In genomic region chr2:70088508-70089219, GRCh38 we compare ENCODE assay signal across 8 cellular contexts. TPM values are rescaled to one million over a fixed set of nuclear protein-coding genes. Genes with fewer than 3 reads are reported as not detected.
A peak's percentile ranks its signal among the peaks of the same experiment; 100 is the strongest.
DNase-seq lines count a peak whose midpoint lies in the region; ATAC-seq and TF ChIP-seq lines count a peak whose summit lies in the region.

No MANE protein-coding gene starts in this region.

- H3K4me1 Mint-ChIP-seq in T-helper 1 cell treated with Interleukin-12 subunit alpha and Interleukin-12 subunit beta and Interleukin-4 antibody, amounts not matched to agents 30 μg/mL and 1 μg/mL, for 36 hours (ENCODE audit: low read depth): peaks cover 47% of the 10 kb centered on the region

- CTCF ChIA-PET in Panc1 (lab: Charles Lee): no interaction called here

- peaks cover 41% of the 10 kb centered on the region for H3K36me3 Mint-ChIP-seq in T-helper 1 cell treated with Interleukin-12 subunit alpha and Interleukin-12 subunit beta and Interleukin-4 antibody, amounts not matched to agents 30 μg/mL and 1 μg/mL, for 36 hours (ENCODE audit: low read depth)

- intact Hi-C loops in Panc1 (cut with micrococcal nuclease; ENCODE audit: unreplicated experiment) (loop anchor here (5.0 kb wide), 1 partner anchor 54 kb away; no protein-coding TSS in a partner anchor), psoas muscle (cut with DNase I) (loop anchor here (1.0 to 5.0 kb wide), 4 partner anchors 34 to 176 kb away; no protein-coding TSS in a partner anchor)

- peak overlapping the region; percentile 97 for H3K4me3 Mint-ChIP-seq in T-helper 1 cell treated with Interleukin-12 subunit alpha and Interleukin-12 subunit beta and Interleukin-4 antibody, amounts not matched to agents 30 μg/mL and 1 μg/mL, for 36 hours

- H3K9me3 ChIP-seq in Panc1 (ENCODE audit: control insufficient read depth, insufficient read depth, low read depth, low read length) (no peaks in the 10 kb centered on the region), psoas muscle (no peaks in the 10 kb centered on the region)

- no peaks in the 10 kb centered on the region for H3K27me3 Mint-ChIP-seq in T-helper 1 cell treated with Interleukin-12 subunit alpha and Interleukin-12 subunit beta and Interleukin-4 antibody, amounts not matched to agents 30 μg/mL and 1 μg/mL, for 36 hours (ENCODE audit: low read depth)

- peak overlapping the region; percentile 95 for H3K27ac Mint-ChIP-seq in T-helper 1 cell treated with Interleukin-12 subunit alpha and Interleukin-12 subunit beta and Interleukin-4 antibody, amounts not matched to agents 30 μg/mL and 1 μg/mL, for 36 hours

- H3K27ac ChIP-seq in Panc1 (ENCODE audit: low read length): peak overlapping the region; percentile 99
- peak overlapping the region; percentile 100 for H3K27ac ChIP-seq in epithelial cell of prostate
- peak overlapping the region; percentile 100 for H3K27ac ChIP-seq in psoas muscle

- 0 to 1% (median 0%) methylated on average over 11 of the region's 11 CpGs for WGBS in psoas muscle, 3 donors

- no peaks in the 10 kb centered on the region for H3K9me3 Mint-ChIP-seq in T-helper 1 cell treated with Interleukin-12 subunit alpha and Interleukin-12 subunit beta and Interleukin-4 antibody, amounts not matched to agents 30 μg/mL and 1 μg/mL, for 36 hours

- in situ Hi-C loops in Panc1 (cut with HindIII; ENCODE audit: low pct_unique_long_range_greater_than_20kb, low sequenced_read_pairs): no loop called here

- H3K4me3 ChIP-seq in Panc1 (ENCODE audit: low read depth in 2 of 2, low read length in 2 of 2) (peak overlapping the region; percentile 75 to 94), psoas muscle (peak overlapping the region; percentile 96)

- peaks cover 18% of the 10 kb centered on the region for H3K36me3 ChIP-seq in Panc1 (ENCODE audit: control insufficient read depth, insufficient read depth, low read length)
- peaks cover 0 to 12% of the 10 kb centered on the region in 2 donors for H3K36me3 ChIP-seq in psoas muscle (ENCODE audit: insufficient read depth in 1 of 2, low read depth in 1 of 2)

- ATAC-seq in Panc1: no peak; the same call in 1 of the 2 replicates
- peak in 2 of 4 donors; percentile 2 to 9 for ATAC-seq in psoas muscle
- ATAC-seq in HG03442 (IDR thresholded peaks at IDR 0.05; ENCODE audit: unreplicated experiment): no peak

- TF ChIP-seq CTCF in Panc1 (IDR thresholded peaks at IDR 0.05) (no peak), psoas muscle (IDR thresholded peaks at IDR 0.05) (no peak)

- TSS peak; percentile 97 for BruUV-seq in Panc1 (replicated peaks; lab: Mats Ljungman, UMichigan)

- no peaks in the 10 kb centered on the region for H3K27me3 ChIP-seq in Panc1 (ENCODE audit: control insufficient read depth, insufficient read depth, low read length)
- no peaks in the 10 kb centered on the region for H3K27me3 ChIP-seq in psoas muscle (ENCODE audit: insufficient read depth in 3 of 3, low read length in 2 of 3)

- DNase-seq in T-helper 1 cell: no peak
- no peak for DNase-seq in Panc1 (ENCODE audit: low read depth, low spot score)
- DNase-seq in epithelial cell of prostate (ENCODE audit: low read depth, low spot score): no peak
- DNase-seq in psoas muscle: no peak
- no peak for DNase-seq in SKM-1 treated with dmso at 0.1 percent for 144 hours (lab: John Stamatoyannopoulos, UW; ENCODE audit: unreplicated experiment)
- DNase-seq in cerebellar nuclear complex (lab: John Stamatoyannopoulos, UW): no peak

- POLR2A ChIA-PET in Panc1 (lab: Charles Lee): interaction anchor here (0.6 to 1.3 kb wide), 2 partner anchors 32 to 174 kb away, joined by 5 read pairs; partner anchors contain the start of gene MXD1

- H3K4me1 ChIP-seq in Panc1 (ENCODE audit: control insufficient read depth, insufficient read depth, low read length) (peaks cover 29% of the 10 kb centered on the region), psoas muscle (peaks cover 28% of the 10 kb centered on the region)

RNA-seq across cellular contexts. Expression of gene PCBP1, which starts 1.4 kb away (rescaled TPM):
- total RNA-seq in Panc1 (2021; ENCODE audit: unreplicated experiment) (276 TPM), psoas muscle (100 to 1,000 TPM; 423 to 683 (median 522) TPM)
- 289 TPM for polyA plus RNA-seq in Panc1 (2012; ENCODE audit: insufficient read length)
- polyA plus RNA-seq in psoas muscle: 100 to 1,000 TPM; 522 to 746 (median 549) TPM
